In the genomic region with DNA sequence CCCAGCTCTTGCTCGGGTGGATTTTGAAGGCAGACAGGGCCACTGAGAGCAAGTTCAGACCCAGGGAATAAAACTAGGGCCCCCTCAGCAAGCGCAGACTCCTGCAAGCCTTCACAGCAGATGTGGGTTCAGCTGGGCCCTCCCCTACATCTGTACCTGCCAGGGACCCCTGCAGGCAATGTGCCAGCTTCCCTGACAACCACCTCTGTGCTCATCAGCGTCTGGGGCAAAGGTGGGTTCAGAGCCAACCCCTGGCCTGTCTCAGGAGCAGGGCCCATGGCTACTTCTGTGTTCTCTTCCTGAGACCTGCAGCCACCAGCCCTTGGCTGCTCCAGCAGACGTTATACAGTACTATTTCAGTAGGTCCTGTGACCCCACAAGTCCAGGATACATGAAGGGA, we compare ENCODE assay signal across 13 cellular contexts.
DNase-seq lines count a peak whose midpoint lies in the region; ATAC-seq and TF ChIP-seq lines count a peak whose summit lies in the region.
"Had no signal": no experiment of that assay in that cellular context is flagged by ENCODE, and none has a peak within 500 bp of the region (broad histone marks: within the 10 kb centered on the region; RNA-seq: fewer than 3 reads in every experiment).

No MANE protein-coding gene starts in this region.

- H3K4me3 ChIP-seq in right atrium auricular region (no peak overlapping the region), RWPE2 (ENCODE audit: severe bottlenecking) (no peak overlapping the region), neuronal stem cell (ENCODE audit: low read length in 2 of 2) (no peak overlapping the region)
- H3K4me3 ChIP-seq in CD8-positive, alpha-beta memory T cell (ENCODE audit: low read length): no peak overlapping the region

- H3K4me3 Mint-ChIP-seq in CD8-positive, alpha-beta memory T cell: peak overlapping the region in 1 of 7 donors; percentile 15

- H3K27ac ChIP-seq in right atrium auricular region: no peak overlapping the region
- no peak overlapping the region for H3K27ac ChIP-seq in RWPE2 (ENCODE audit: poor library complexity, severe bottlenecking)
- H3K27ac ChIP-seq in neuronal stem cell (replicated peaks; ENCODE audit: low read length): no peak overlapping the region
- no peak overlapping the region for H3K27ac ChIP-seq in CD8-positive, alpha-beta memory T cell (ENCODE audit: low read depth, low read length)

- TF ChIP-seq CTCF in right atrium auricular region (IDR thresholded peaks at IDR 0.05) (no peak), RWPE2 (IDR thresholded peaks at IDR 0.05; ENCODE audit: poor library complexity, severe bottlenecking) (no peak)

- no peak overlapping the region for H3K9ac ChIP-seq in neuronal stem cell (ENCODE audit: low read depth, low read length, poor library complexity)

- intact Hi-C loops in cardiac septum (cut with DNase I): no loop called here

- peaks cover 0 to 2% (median 0%) of the 10 kb centered on the region in 5 donors for H3K9me3 Mint-ChIP-seq in CD8-positive, alpha-beta memory T cell

- H3K27me3 Mint-ChIP-seq in CD8-positive, alpha-beta memory T cell: peaks cover 21 to 23% of the 10 kb centered on the region in 2 donors

- no peak overlapping the region for H3K4ac ChIP-seq in neuronal stem cell (ENCODE audit: low read length)

- H2AFZ ChIP-seq in neuronal stem cell (ENCODE audit: low read length): no peak overlapping the region

- no peak overlapping the region for H2BK120ac ChIP-seq in neuronal stem cell (ENCODE audit: low read depth, low read length)

- H3K23ac ChIP-seq in neuronal stem cell (ENCODE audit: low read depth, low read length, poor library complexity): peak overlapping the region; percentile 8

- no CpG with 5 or more reads among the region's 4 CpGs for WGBS in neuronal stem cell (ENCODE audit: extremely low coverage in 2 of 2, insufficient read length in 2 of 2, insufficient replicate concordance in 1 of 2), 2 donors

- H3K27ac Mint-ChIP-seq in CD8-positive, alpha-beta memory T cell: no peak overlapping the region

- H2BK12ac ChIP-seq in neuronal stem cell (ENCODE audit: low read length): no peak overlapping the region

- ATAC-seq in RWPE2 (ENCODE audit: low read depth): no peak
- ATAC-seq: Right ventricle myocardium inferior had no signal

- no peak overlapping the region for H2BK5ac ChIP-seq in neuronal stem cell (ENCODE audit: low read length)

- H3K79me1 ChIP-seq in neuronal stem cell (ENCODE audit: low read depth, low read length): peaks cover 10% of the 10 kb centered on the region

- H4K8ac ChIP-seq in neuronal stem cell (ENCODE audit: low read depth, low read length): no peak overlapping the region

- H3K9me3 ChIP-seq in right atrium auricular region: no peaks in the 10 kb centered on the region
- no peaks in the 10 kb centered on the region for H3K9me3 ChIP-seq in RWPE2 (ENCODE audit: severe bottlenecking)
- peaks cover 0 to 4% of the 10 kb centered on the region in 2 donors for H3K9me3 ChIP-seq in neuronal stem cell (replicated peaks in 1 of 2; ENCODE audit: control insufficient read depth in 2 of 2, insufficient read depth in 1 of 2, low read depth in 1 of 2, low read length in 2 of 2)
- no peaks in the 10 kb centered on the region for H3K9me3 ChIP-seq in CD8-positive, alpha-beta memory T cell (ENCODE audit: low read length)

- no peak overlapping the region for H3K4me2 ChIP-seq in neuronal stem cell (ENCODE audit: insufficient read depth, low read length, poor library complexity, severe bottlenecking)

- H3K36me3 ChIP-seq in right atrium auricular region: no peaks in the 10 kb centered on the region
- H3K36me3 ChIP-seq in RWPE2 (ENCODE audit: low read depth): no peaks in the 10 kb centered on the region
- H3K36me3 ChIP-seq in neuronal stem cell (replicated peaks in 1 of 2; ENCODE audit: control insufficient read depth in 2 of 2, insufficient read depth in 2 of 2, low read length in 2 of 2): peaks cover 0 to 7% of the 10 kb centered on the region in 2 donors
- no peaks in the 10 kb centered on the region for H3K36me3 ChIP-seq in CD8-positive, alpha-beta memory T cell (ENCODE audit: insufficient read depth, low read length)

- H2BK15ac ChIP-seq in neuronal stem cell (ENCODE audit: low read length): no peak overlapping the region

- CTCF ChIA-PET in CD8-positive, alpha-beta memory T cell (lab: Charles Lee): no interaction called here

- H3K18ac ChIP-seq in neuronal stem cell (ENCODE audit: low read length): no peak overlapping the region

- peaks cover 14 to 26% (median 23%) of the 10 kb centered on the region in 3 donors for H3K4me1 Mint-ChIP-seq in CD8-positive, alpha-beta memory T cell

- DNase-seq in cardiac septum (ENCODE audit: low spot score) (peak; percentile 63), right atrium auricular region (ENCODE audit: low spot score) (no peak), RWPE2 (ENCODE audit: low spot score) (peak; percentile 24), neuronal stem cell (ENCODE audit: low spot score) (no peak), HT-29 (ENCODE audit: low spot score) (no peak), NCI-H748 treated with DMSO at 0.1 percent for 48 hours (lab: John Stamatoyannopoulos, UW) (no peak)
- no peak for DNase-seq in CD8-positive, alpha-beta memory T cell
- DNase-seq: C1 segment of cervical spinal cord, DND-41, HCEC 1CT, NCI-H187 treated with DMSO at 0.1 percent for 48 hours, NCI-H510A had no signal

- H3K36me3 Mint-ChIP-seq in CD8-positive, alpha-beta memory T cell: no peaks in the 10 kb centered on the region

- no peak overlapping the region for H3K14ac ChIP-seq in neuronal stem cell (ENCODE audit: low read length)

- no peak overlapping the region for H4K91ac ChIP-seq in neuronal stem cell (ENCODE audit: low read depth, low read length, poor library complexity)

- H2AK5ac ChIP-seq in neuronal stem cell (ENCODE audit: low read depth, low read length): no peak overlapping the region

- POLR2A ChIA-PET in CD8-positive, alpha-beta memory T cell (lab: Charles Lee): no interaction called here

- peaks cover 0 to 37% of the 10 kb centered on the region in 2 donors for H3K4me1 ChIP-seq in right atrium auricular region
- peaks cover 4% of the 10 kb centered on the region for H3K4me1 ChIP-seq in RWPE2 (ENCODE audit: insufficient read depth, poor library complexity, severe bottlenecking)
- H3K4me1 ChIP-seq in neuronal stem cell (ENCODE audit: control insufficient read depth in 2 of 2, insufficient read depth in 1 of 2, low read depth in 1 of 2, low read length in 2 of 2): peaks cover 4 to 8% of the 10 kb centered on the region in 2 donors
- peaks cover 8% of the 10 kb centered on the region for H3K4me1 ChIP-seq in CD8-positive, alpha-beta memory T cell (ENCODE audit: insufficient read depth, low read length)

- H3K27me3 ChIP-seq in right atrium auricular region (no peaks in the 10 kb centered on the region), RWPE2 (ENCODE audit: insufficient read depth, poor library complexity, severe bottlenecking) (no peaks in the 10 kb centered on the region), neuronal stem cell (ENCODE audit: control insufficient read depth in 3 of 3, insufficient read depth in 3 of 3, low read depth in 1 of 3, low read length in 3 of 3) (no peaks in the 10 kb centered on the region)
- peaks cover 5% of the 10 kb centered on the region for H3K27me3 ChIP-seq in CD8-positive, alpha-beta memory T cell (ENCODE audit: insufficient read depth, low read length, poor library complexity, severe bottlenecking)

Comparison
In these comparisons a context has a peak if more than half of its experiments do, and no peak if none do; other contexts are left out.
1. DNase-seq: peak in cardiac septum (single experiment) and RWPE2 (single experiment); none in right atrium auricular region (single experiment), neuronal stem cell (single experiment), HT-29 (single experiment), CD8-positive, alpha-beta memory T cell (0 of 5) and NCI-H748 treated with DMSO at 0.1 percent for 48 hours (single experiment).